In genomic region chr11:65861165-65861505, GRCh38 we compare ENCODE assay signal across 1 cellular context.
TF ChIP-seq lines count a peak whose summit lies in the region.

No MANE protein-coding gene starts in this region.

TF ChIP-seq in A549, 52 proteins besides CTCF, POLR2A, EP300 and RAD21 (continued from another document):
- no peak for TF ChIP-seq BCL3 (IDR thresholded peaks at IDR 0.05)
- TF ChIP-seq PBX3 (IDR thresholded peaks at IDR 0.05): no peak
- TF ChIP-seq PHF8 (IDR thresholded peaks at IDR 0.05; ENCODE audit: borderline replicate concordance, low read depth): no peak
- no peak for TF ChIP-seq EHF (CRISPR knock-in tag; IDR thresholded peaks at IDR 0.05)
- no peak for TF ChIP-seq CBX8 (IDR thresholded peaks at IDR 0.05)
- TF ChIP-seq FOSB (CRISPR knock-in tag; IDR thresholded peaks at IDR 0.05): no peak
- no peak for TF ChIP-seq RFX5 (IDR thresholded peaks at IDR 0.05)
- TF ChIP-seq TFCP2L1 (CRISPR knock-in tag; IDR thresholded peaks at IDR 0.05): no peak
